ENCODE assay signal across 8 cellular contexts in the genomic region with DNA sequence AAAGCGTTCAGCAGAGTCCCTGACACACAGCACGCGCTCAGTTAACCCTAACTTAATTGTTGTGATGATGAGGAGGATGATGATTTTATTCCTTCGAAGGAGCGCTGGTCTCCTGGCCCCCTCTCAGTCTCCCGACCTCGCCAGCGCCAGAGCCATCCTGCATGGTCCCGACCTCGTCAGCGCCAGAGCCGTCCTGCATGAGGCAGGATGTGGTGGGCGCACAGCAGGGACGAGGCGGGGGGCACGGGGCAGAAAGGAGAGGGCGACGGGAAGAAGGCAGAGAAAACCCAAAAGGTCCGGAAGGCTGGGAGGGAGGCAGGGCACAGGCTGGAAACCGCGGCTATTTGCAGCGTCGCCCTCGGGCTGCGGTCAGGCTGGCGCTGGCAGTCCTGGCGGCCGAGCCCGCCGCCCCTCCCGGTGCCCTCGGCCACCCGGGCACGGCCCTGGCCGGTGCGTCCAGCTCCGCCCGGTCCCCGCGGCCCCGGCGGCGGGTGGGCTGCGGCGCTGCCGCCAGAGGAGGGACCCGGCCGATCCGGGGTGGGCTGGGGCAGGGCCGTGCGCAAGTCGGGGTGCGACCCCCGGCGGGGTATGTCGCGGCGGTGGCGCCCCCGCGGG. TPM values are rescaled to one million over a fixed set of nuclear protein-coding genes. Genes with fewer than 3 reads are reported as not detected.
DNase-seq lines count a peak whose midpoint lies in the region; ATAC-seq and TF ChIP-seq lines count a peak whose summit lies in the region.

No MANE protein-coding gene starts in this region.

- no peak for DNase-seq in activated T-cell treated with anti-CD3 and anti-CD28 coated beads, Interleukin-2, amount 50 U/mL, for 4 hours
- no peak for DNase-seq in activated T-cell treated with anti-CD3 and anti-CD28 coated beads for 4 hours
- DNase-seq in adipocyte (ENCODE audit: low read depth): peak; percentile 61
- no peak for DNase-seq in kidney epithelial cell (ENCODE audit: low read depth)
- DNase-seq in superior temporal gyrus (ENCODE audit: extremely low spot score): no peak
- no peak for DNase-seq in stimulated activated CD4-positive, alpha-beta T cell treated with anti-CD3 and anti-CD28 coated beads, Interleukin-1b, Interleukin-23, amount 100 ng/mL, for 48 hours
- DNase-seq in NCI-H1105 treated with DMSO at 0.1 percent for 48 hours (lab: John Stamatoyannopoulos, UW): no peak

- ATAC-seq in activated T-cell treated with anti-CD3 and anti-CD28 coated beads, Interleukin-2, amount 50 U/mL, for 4 hours: peak; percentile 6 to 35

- H3K9me3 ChIP-seq in adipocyte (ENCODE audit: control insufficient read depth, low read length) (no peaks in the 10 kb centered on the region), stomach smooth muscle (ENCODE audit: control insufficient read depth in 2 of 2, low read length in 2 of 2) (no peaks in the 10 kb centered on the region)

- H3K36me3 ChIP-seq in adipocyte (ENCODE audit: control insufficient read depth, insufficient read depth, low read length, severe bottlenecking): no peaks in the 10 kb centered on the region
- H3K36me3 ChIP-seq in kidney epithelial cell (ENCODE audit: control insufficient read depth, insufficient read depth, low read length): no peaks in the 10 kb centered on the region
- peaks cover 0 to 5% of the 10 kb centered on the region in 2 donors for H3K36me3 ChIP-seq in stomach smooth muscle (ENCODE audit: control insufficient read depth in 2 of 2, insufficient read depth in 2 of 2, low read length in 2 of 2)

- H3K9ac ChIP-seq in adipocyte (ENCODE audit: low read length) (peak overlapping the region; percentile 76), stomach smooth muscle (ENCODE audit: low read length in 2 of 2) (peak overlapping the region; percentile 29 to 31)

- H3K36me3 Mint-ChIP-seq in activated T-cell treated with anti-CD3 and anti-CD28 coated beads, Interleukin-2, amount 50 U/mL, for 4 hours (ENCODE audit: insufficient read depth): no peaks in the 10 kb centered on the region

- no peaks in the 10 kb centered on the region for H3K27me3 Mint-ChIP-seq in activated T-cell treated with anti-CD3 and anti-CD28 coated beads, Interleukin-2, amount 50 U/mL, for 4 hours (ENCODE audit: low read depth)

- H3K4me1 ChIP-seq in adipocyte (ENCODE audit: control insufficient read depth, insufficient read depth, low read length): peaks cover 4% of the 10 kb centered on the region
- peaks cover 27% of the 10 kb centered on the region for H3K4me1 ChIP-seq in stomach smooth muscle (ENCODE audit: control insufficient read depth, insufficient read depth, low read length)

- H3K4me1 Mint-ChIP-seq in activated T-cell treated with anti-CD3 and anti-CD28 coated beads, Interleukin-2, amount 50 U/mL, for 4 hours (ENCODE audit: low read depth): peaks cover 10% of the 10 kb centered on the region

- no peaks in the 10 kb centered on the region for H3K9me3 Mint-ChIP-seq in activated T-cell treated with anti-CD3 and anti-CD28 coated beads, Interleukin-2, amount 50 U/mL, for 4 hours

- H3K27me3 ChIP-seq in adipocyte (replicated peaks; ENCODE audit: control insufficient read depth, insufficient read depth, low read length) (peaks cover 4% of the 10 kb centered on the region), kidney epithelial cell (ENCODE audit: control insufficient read depth, insufficient read depth, low read length) (peaks cover 11% of the 10 kb centered on the region), stomach smooth muscle (ENCODE audit: control insufficient read depth in 1 of 2, insufficient read depth in 2 of 2, low read length in 2 of 2) (no peaks in the 10 kb centered on the region)

- H3K4me3 ChIP-seq in adipocyte (ENCODE audit: low read length) (peak overlapping the region; percentile 82), kidney epithelial cell (ENCODE audit: low read depth, low read length) (peak overlapping the region; percentile 42), stomach smooth muscle (ENCODE audit: low read length in 2 of 2) (peak overlapping the region; percentile 65 to 83)

- H3K27ac ChIP-seq in stomach smooth muscle (ENCODE audit: low read length): no peak overlapping the region

- peak overlapping the region; percentile 85 for H3K4me3 Mint-ChIP-seq in activated T-cell treated with anti-CD3 and anti-CD28 coated beads, Interleukin-2, amount 50 U/mL, for 4 hours

- TF ChIP-seq CTCF in kidney epithelial cell (IDR thresholded peaks at IDR 0.05; ENCODE audit: insufficient read depth, low read length, poor library complexity, severe bottlenecking): no peak

RNA-seq across cellular contexts. Expression of a gene that starts 3.0 kb away (rescaled TPM):
- total RNA-seq in activated T-cell treated with anti-CD3 and anti-CD28 coated beads, Interleukin-2, amount 50 U/mL, for 4 hours: not detected
- not detected in 2 replicates for total RNA-seq in kidney epithelial cell
